Comparison of ENCODE assay signal across 13 cellular contexts in the genomic region with DNA sequence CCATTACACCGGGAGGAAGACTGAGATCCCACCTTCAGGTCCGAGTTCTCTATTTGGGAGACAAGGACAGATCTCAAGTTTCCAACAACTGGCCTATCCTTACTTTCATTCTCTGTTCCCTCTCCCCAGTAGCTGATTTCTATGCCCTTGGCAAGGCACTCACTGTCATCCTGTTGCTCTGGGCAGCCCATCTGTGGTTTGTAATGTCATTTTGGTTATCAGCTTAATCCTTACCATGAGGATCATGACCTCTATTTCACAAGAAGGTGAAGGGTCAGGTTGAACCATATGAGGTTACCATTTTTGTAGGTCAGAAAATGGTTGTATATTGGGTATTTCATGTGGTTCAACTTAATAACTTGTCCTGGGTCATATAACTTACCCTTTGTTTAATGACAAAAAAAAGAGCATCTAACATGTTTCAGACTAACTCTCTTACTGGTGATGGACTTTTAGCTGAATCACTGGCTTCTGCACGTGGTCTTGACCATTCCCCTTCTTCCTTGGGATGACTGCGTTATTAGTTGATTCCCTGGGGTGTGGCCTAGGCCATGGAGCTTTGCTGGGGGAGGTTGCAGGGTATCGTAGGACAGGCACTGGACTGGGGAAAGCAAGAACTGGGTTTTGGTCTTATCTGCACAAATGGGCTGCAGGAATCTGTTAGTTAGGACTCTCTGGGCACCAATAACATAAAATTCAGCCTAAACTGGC.
DNase-seq lines count a peak whose midpoint lies in the region; ATAC-seq and TF ChIP-seq lines count a peak whose summit lies in the region.
"Had no signal": no experiment of that assay in that cellular context is flagged by ENCODE, and none has a peak within 500 bp of the region (broad histone marks: within the 10 kb centered on the region; RNA-seq: fewer than 3 reads in every experiment).

No MANE protein-coding gene starts in this region.

- H3K4me1 ChIP-seq in right atrium auricular region (peaks cover 0 to 13% of the 10 kb centered on the region in 2 donors), adipocyte (ENCODE audit: control insufficient read depth, insufficient read depth, low read length) (peaks cover 52% of the 10 kb centered on the region), hepatocyte (ENCODE audit: insufficient read depth) (peaks cover 5% of the 10 kb centered on the region)
- H3K4me1 ChIP-seq: left lung had no signal

- DNase-seq in right atrium auricular region (ENCODE audit: low spot score) (no peak), Right ventricle myocardium superior (no peak), adipocyte (ENCODE audit: low read depth) (no peak), hepatocyte (ENCODE audit: low spot score) (no peak), COLO829 (ENCODE audit: low spot score) (no peak), coronary artery (ENCODE audit: low spot score) (no peak)
- DNase-seq: activated CD4-positive, alpha-beta T cell treated with anti-CD3 and anti-CD28 coated beads for 48 hours; amygdala; effector CD4-positive, alpha-beta T cell; glutamatergic neuron; left lung had no signal

- H3K9me3 ChIP-seq in right atrium auricular region (no peaks in the 10 kb centered on the region), adipocyte (ENCODE audit: control insufficient read depth, low read length) (no peaks in the 10 kb centered on the region), hepatocyte (ENCODE audit: low read depth) (no peaks in the 10 kb centered on the region)
- H3K9me3 ChIP-seq: left lung had no signal

- WGBS in hepatocyte (ENCODE audit: low lambda C conversion rate, missing lambda C conversion rate), result 75% methylated on average over 4 of the region's 5 CpGs

- peak overlapping the region; percentile 82 for H3K9ac ChIP-seq in adipocyte (ENCODE audit: low read length)

- H4K20me1 ChIP-seq in hepatocyte (ENCODE audit: insufficient read depth, poor library complexity, severe bottlenecking), result no peaks in the 10 kb centered on the region

- no peaks in the 10 kb centered on the region for H3K36me3 ChIP-seq in right atrium auricular region
- H3K36me3 ChIP-seq in adipocyte (ENCODE audit: control insufficient read depth, insufficient read depth, low read length, severe bottlenecking), result no peaks in the 10 kb centered on the region
- no peaks in the 10 kb centered on the region for H3K36me3 ChIP-seq in hepatocyte (replicated peaks; ENCODE audit: insufficient read depth, low read depth)
- H3K36me3 ChIP-seq: left lung had no signal

- no peaks in the 10 kb centered on the region for H3K9me2 ChIP-seq in hepatocyte (replicated peaks; ENCODE audit: insufficient read depth)

- intact Hi-C loops in Right ventricle myocardium superior (cut with DNase I), result no loop called here

- H2AFZ ChIP-seq in hepatocyte, result no peak overlapping the region

- TF ChIP-seq CTCF in right atrium auricular region (IDR thresholded peaks at IDR 0.05) (no peak), hepatocyte (IDR thresholded peaks at IDR 0.05; ENCODE audit: poor library complexity) (no peak), coronary artery (IDR thresholded peaks at IDR 0.05) (no peak)

- H3K27me3 ChIP-seq in right atrium auricular region (no peaks in the 10 kb centered on the region), adipocyte (replicated peaks; ENCODE audit: control insufficient read depth, insufficient read depth, low read length) (no peaks in the 10 kb centered on the region), hepatocyte (no peaks in the 10 kb centered on the region)

- H3K27ac ChIP-seq in right atrium auricular region, result peak overlapping the region; percentile 49 to 78
- peak overlapping the region; percentile 50 for H3K27ac ChIP-seq in hepatocyte
- no peak overlapping the region for H3K27ac ChIP-seq in coronary artery
- H3K27ac ChIP-seq: left lung had no signal

- H3K4me2 ChIP-seq in hepatocyte, result no peak overlapping the region

- H3K4me3 ChIP-seq in right atrium auricular region (no peak overlapping the region), adipocyte (ENCODE audit: low read length) (peak overlapping the region; percentile 36), hepatocyte (no peak overlapping the region), coronary artery (no peak overlapping the region)
- H3K4me3 ChIP-seq: left lung had no signal

- ATAC-seq in Right ventricle myocardium superior (ENCODE audit: poor library complexity) (no peak), GM21381 (IDR thresholded peaks at IDR 0.05; ENCODE audit: unreplicated experiment) (no peak), GM19023 (IDR thresholded peaks at IDR 0.05; ENCODE audit: unreplicated experiment) (no peak)

- H3K79me2 ChIP-seq in hepatocyte, result no peaks in the 10 kb centered on the region

Comparison
In these comparisons a context has a peak if more than half of its experiments do, and no peak if none do; other contexts are left out.
1. H3K27ac ChIP-seq: peak in right atrium auricular region (2 of 2) and hepatocyte (single experiment); none in coronary artery (0 of 2).